In genomic region chr12:630656-631632, GRCh38 we compare ENCODE assay signal across 8 cellular contexts. TPM values are rescaled to one million over a fixed set of nuclear protein-coding genes. Genes with fewer than 3 reads are reported as not detected.
DNase-seq lines count a peak whose midpoint lies in the region; ATAC-seq and TF ChIP-seq lines count a peak whose summit lies in the region.

No MANE protein-coding gene starts in this region.

- H2AFZ ChIP-seq in Loucy (ENCODE audit: low read length): peak overlapping the region; percentile 76

- H3K4me2 ChIP-seq in Loucy (ENCODE audit: low read depth, low read length, poor library complexity, severe bottlenecking): peak overlapping the region; percentile 70

- peak; percentile 19 to 83 (median 63) for DNase-seq in CD8-positive, alpha-beta T cell
- DNase-seq in activated T-cell treated with anti-CD3 and anti-CD28 coated beads for 48 hours (ENCODE audit: low read depth) (peak; percentile 72), left colon (peak; percentile 34 to 58), NCI-H2029 (lab: John Stamatoyannopoulos, UW) (no peak), SW480 (ENCODE audit: low spot score) (no peak)
- peak; percentile 35 to 38 for DNase-seq in stimulated activated CD8-positive, alpha-beta memory T cell treated with anti-CD3 and anti-CD28 coated beads, Interleukin-15, amount 100 ng/mL, for 4 hours (ENCODE audit: low read depth in 2 of 2)

- H3K4me3 Mint-ChIP-seq in CD8-positive, alpha-beta T cell: peak overlapping the region; percentile 78

- peak overlapping the region; percentile 53 for H3K27ac ChIP-seq in CD8-positive, alpha-beta T cell (ENCODE audit: low read depth, low read length)

- H3K36me3 ChIP-seq in CD8-positive, alpha-beta T cell (ENCODE audit: insufficient read depth, low read length): no peaks in the 10 kb centered on the region
- no peaks in the 10 kb centered on the region for H3K36me3 ChIP-seq in Loucy (ENCODE audit: insufficient read depth, low read length)

- peak; percentile 93 for ATAC-seq in CD8-positive, alpha-beta T cell
- ATAC-seq in GM21526 (IDR thresholded peaks at IDR 0.05; ENCODE audit: low FRiP score, unreplicated experiment) (peak; percentile 78), left colon (no peak)

- no peaks in the 10 kb centered on the region for H3K27me3 ChIP-seq in CD8-positive, alpha-beta T cell (ENCODE audit: insufficient read depth, low read length)
- H3K27me3 ChIP-seq in Loucy (ENCODE audit: insufficient read depth, low read length, poor library complexity, severe bottlenecking): no peaks in the 10 kb centered on the region

- peak overlapping the region; percentile 93 for H3K27ac Mint-ChIP-seq in CD8-positive, alpha-beta T cell

- H3K27me3 Mint-ChIP-seq in CD8-positive, alpha-beta T cell (ENCODE audit: low read depth): no peaks in the 10 kb centered on the region

- H3F3A ChIP-seq in Loucy (ENCODE audit: low read depth): no peaks in the 10 kb centered on the region

- H3K36me3 Mint-ChIP-seq in CD8-positive, alpha-beta T cell: no peaks in the 10 kb centered on the region

- POLR2A ChIA-PET in CD8-positive, alpha-beta T cell (lab: Charles Lee): interaction anchor here (0.5 to 2.2 kb wide), 12 partner anchors 8 to 373 kb away, joined by 3 to 11 read pairs (median 4); partner anchors contain the start of gene WNK1

- peaks cover 14% of the 10 kb centered on the region for H3K4me1 Mint-ChIP-seq in CD8-positive, alpha-beta T cell (ENCODE audit: low read depth)

- peak overlapping the region; percentile 54 for H3K4me3 ChIP-seq in CD8-positive, alpha-beta T cell (ENCODE audit: low read depth, low read length)
- peak overlapping the region; percentile 77 for H3K4me3 ChIP-seq in Loucy (ENCODE audit: low read length, poor library complexity, severe bottlenecking)

- no peaks in the 10 kb centered on the region for H4K20me1 ChIP-seq in Loucy (ENCODE audit: insufficient read depth, low read length, poor library complexity, severe bottlenecking)

- no peaks in the 10 kb centered on the region for H3K9me2 ChIP-seq in Loucy (replicated peaks; ENCODE audit: low read depth, low read length)

- intact Hi-C loops in CD8-positive, alpha-beta T cell (cut with DNase I, micrococcal nuclease): loop anchor here in 1 of 2 experiments (2.0 kb wide), 1 partner anchor 54 kb away; no protein-coding TSS in a partner anchor
- intact Hi-C loops in left colon (cut with DNase I, micrococcal nuclease): no loop called here

- no peaks in the 10 kb centered on the region for H3K9me3 Mint-ChIP-seq in CD8-positive, alpha-beta T cell

- peaks cover 15% of the 10 kb centered on the region for H3K79me2 ChIP-seq in Loucy (ENCODE audit: insufficient read depth, low read length)

- no peaks in the 10 kb centered on the region for H3K9me3 ChIP-seq in CD8-positive, alpha-beta T cell (ENCODE audit: low read length)
- no peaks in the 10 kb centered on the region for H3K9me3 ChIP-seq in Loucy (ENCODE audit: insufficient read depth, low read depth, low read length)

- CTCF ChIA-PET in CD8-positive, alpha-beta T cell (lab: Charles Lee): interaction anchor here (1.4 to 3.3 kb wide), 4 partner anchors 16 to 183 kb away, joined by 5 to 13 read pairs (median 8); partner anchors contain the start of gene WNK1

- H3K9ac ChIP-seq in Loucy (ENCODE audit: low read depth, low read length, poor library complexity, severe bottlenecking): peak overlapping the region; percentile 91

- no peaks in the 10 kb centered on the region for H3K4me1 ChIP-seq in CD8-positive, alpha-beta T cell (ENCODE audit: insufficient read depth, low read length)
- H3K4me1 ChIP-seq in Loucy (ENCODE audit: insufficient read depth, low read length, poor library complexity, severe bottlenecking): peaks cover 32% of the 10 kb centered on the region

- TF ChIP-seq CTCF in CD8-positive, alpha-beta T cell (IDR thresholded peaks at IDR 0.05): no peak
- no peak for TF ChIP-seq CTCF in Loucy (conservative IDR thresholded peaks at IDR 0.05; ENCODE audit: low read length)

RNA-seq across cellular contexts. Expression of gene NINJ2, which starts 32.3 kb away (rescaled TPM):
- 1 to 10 TPM; 1.2 to 1.6 TPM for total RNA-seq in CD8-positive, alpha-beta T cell
- 1 to 10 TPM; 3.3 to 5.5 TPM for total RNA-seq in left colon

Comparison
In these comparisons a context has a peak if more than half of its experiments do, and no peak if none do; other contexts are left out.
1. DNase-seq: peak in CD8-positive, alpha-beta T cell (7 of 7), activated T-cell treated with anti-CD3 and anti-CD28 coated beads for 48 hours (single experiment), left colon (2 of 2) and stimulated activated CD8-positive, alpha-beta memory T cell treated with anti-CD3 and anti-CD28 coated beads, Interleukin-15, amount 100 ng/mL, for 4 hours (2 of 2); none in NCI-H2029 (single experiment) and SW480 (single experiment).